8 cellular contexts compared by ENCODE assay signal in genomic region chr18:47050468-47050867, GRCh38. TPM values are rescaled to one million over a fixed set of nuclear protein-coding genes. Genes with fewer than 3 reads are reported as not detected.
DNase-seq lines count a peak whose midpoint lies in the region; ATAC-seq and TF ChIP-seq lines count a peak whose summit lies in the region.

No MANE protein-coding gene starts in this region.

- H3K9me3 ChIP-seq in gastrocnemius medialis: no peaks in the 10 kb centered on the region

- intact Hi-C loops in gastrocnemius medialis (cut with DNase I; ENCODE audit: low total_unique reads): loop anchor here (1.0 to 2.0 kb wide), 2 partner anchors 155 to 698 kb away; no protein-coding TSS in a partner anchor

- TF ChIP-seq CTCF in gastrocnemius medialis (IDR thresholded peaks at IDR 0.05 in 4 of 5, conservative IDR thresholded peaks at IDR 0.05 in 1 of 5): peak; percentile 21 to 62 (median 54)

- in situ Hi-C loops in gastrocnemius medialis (cut with MboI; ENCODE audit: low sequenced_read_pairs in 4 of 4): no loop called here

- no peaks in the 10 kb centered on the region for H3K27me3 ChIP-seq in gastrocnemius medialis

- ATAC-seq in gastrocnemius medialis: no peak
- ATAC-seq in GM21367 (IDR thresholded peaks at IDR 0.05; ENCODE audit: unreplicated experiment): no peak

- DNase-seq in NCI-H345 (lab: John Stamatoyannopoulos, UW) (peak; percentile 3), NCI-H345 treated with DMSO at 0.1 percent for 48 hours (lab: John Stamatoyannopoulos, UW; ENCODE audit: unreplicated experiment) (no peak), HT-29 (ENCODE audit: low spot score) (peak; percentile 46), SKM-1 (lab: John Stamatoyannopoulos, UW; ENCODE audit: unreplicated experiment) (peak; percentile 11), fibroblast of the conjunctiva (ENCODE audit: low read depth) (peak; percentile 28), gastrocnemius medialis (no peak), GM19238 (ENCODE audit: insufficient read length, low spot score) (no peak)

- H3K4me1 ChIP-seq in gastrocnemius medialis: peaks cover 0 to 11% of the 10 kb centered on the region in 2 donors

- H3K36me3 ChIP-seq in gastrocnemius medialis: no peaks in the 10 kb centered on the region

- no peak overlapping the region for H3K4me3 ChIP-seq in gastrocnemius medialis

- TF ChIP-seq POLR2A in gastrocnemius medialis (IDR thresholded peaks at IDR 0.05): no peak

- H3K27ac ChIP-seq in gastrocnemius medialis: no peak overlapping the region

RNA-seq across cellular contexts. Expression of gene ELOA2, which starts 15.0 kb away (rescaled TPM):
- total RNA-seq in HT-29 (2014; rRNA removed; shearing (Covaris generic)): not detected in 2 replicates
- under 1 TPM in 2 of 4 donors, not detected in 2; 0.15 to 0.80 TPM for total RNA-seq in gastrocnemius medialis

Comparison
In these comparisons a context has a peak if more than half of its experiments do, and no peak if none do; other contexts are left out.
1. DNase-seq: peak in NCI-H345 (single experiment), HT-29 (single experiment), SKM-1 (single experiment) and fibroblast of the conjunctiva (single experiment); none in NCI-H345 treated with DMSO at 0.1 percent for 48 hours (single experiment), gastrocnemius medialis (0 of 2) and GM19238 (single experiment).